In genomic region chr6:1629316-1629715, GRCh38 we compare ENCODE assay signal across 15 cellular contexts. TPM values are rescaled to one million over a fixed set of nuclear protein-coding genes. Genes with fewer than 3 reads are reported as not detected.
DNase-seq lines count a peak whose midpoint lies in the region; ATAC-seq and TF ChIP-seq lines count a peak whose summit lies in the region.
"Had no signal": no experiment of that assay in that cellular context is flagged by ENCODE, and none has a peak within 500 bp of the region (broad histone marks: within the 10 kb centered on the region; RNA-seq: fewer than 3 reads in every experiment).

No MANE protein-coding gene starts in this region.

- CTCF ChIA-PET in HEK293 (lab: Yijun Ruan, JAX), result interaction anchor here (0.7 to 1.4 kb wide), 2 partner anchors 18 to 816 kb away, joined by 3 to 5 read pairs; no protein-coding TSS in a partner anchor
- CTCF ChIA-PET in activated CD4-positive, alpha-beta memory T cell treated with anti-CD3 and anti-CD28 coated beads for 36 hours (lab: Charles Lee), result no interaction called here

- H3K36me3 ChIP-seq in HEK293 (ENCODE audit: control insufficient read depth in 2 of 2, insufficient read depth in 1 of 2, low read length in 2 of 2) (no peaks in the 10 kb centered on the region), tibial artery (no peaks in the 10 kb centered on the region)

- H3K27me3 ChIP-seq in tibial artery, result no peaks in the 10 kb centered on the region

- no peak overlapping the region for H3K4me3 ChIP-seq in HEK293 (ENCODE audit: low read depth, low read length)
- H3K4me3 ChIP-seq in tibial artery, result peak overlapping the region; percentile 9 to 59
- H3K4me3 ChIP-seq: A549 had no signal

- H3K9me3 ChIP-seq in HEK293 (ENCODE audit: control insufficient read depth, insufficient read depth, low read depth, low read length) (no peaks in the 10 kb centered on the region), tibial artery (no peaks in the 10 kb centered on the region)
- H3K9me3 ChIP-seq: A549 had no signal

- H3K36me3 Mint-ChIP-seq in endothelial cell (ENCODE audit: low read depth, unreplicated experiment), result peaks cover 3% of the 10 kb centered on the region
- peaks cover 30% of the 10 kb centered on the region for H3K36me3 Mint-ChIP-seq in nephron progenitor cell (ENCODE audit: low read depth)
- no peaks in the 10 kb centered on the region for H3K36me3 Mint-ChIP-seq in activated T-cell treated with anti-CD3 and anti-CD28 coated beads, Interleukin-2, amount 50 U/mL, for 72 hours (ENCODE audit: insufficient read depth in 2 of 2)
- H3K36me3 Mint-ChIP-seq in activated CD4-positive, alpha-beta memory T cell treated with anti-CD3 and anti-CD28 coated beads for 36 hours, result peaks cover 3% of the 10 kb centered on the region

- H3K4me3 Mint-ChIP-seq in endothelial cell (ENCODE audit: unreplicated experiment) (no peak overlapping the region), nephron progenitor cell (peak overlapping the region; percentile 20)
- no peak overlapping the region for H3K4me3 Mint-ChIP-seq in activated T-cell treated with anti-CD3 and anti-CD28 coated beads, Interleukin-2, amount 50 U/mL, for 72 hours
- no peak overlapping the region for H3K4me3 Mint-ChIP-seq in activated CD4-positive, alpha-beta memory T cell treated with anti-CD3 and anti-CD28 coated beads for 36 hours
- H3K4me3 Mint-ChIP-seq: B cell had no signal

- peaks cover 3% of the 10 kb centered on the region for H3K27me3 Mint-ChIP-seq in endothelial cell (ENCODE audit: unreplicated experiment)
- H3K27me3 Mint-ChIP-seq in nephron progenitor cell (ENCODE audit: low read depth, poor library complexity), result peaks cover 8% of the 10 kb centered on the region
- H3K27me3 Mint-ChIP-seq in activated T-cell treated with anti-CD3 and anti-CD28 coated beads, Interleukin-2, amount 50 U/mL, for 72 hours (ENCODE audit: low read depth), result peaks cover 56% of the 10 kb centered on the region
- H3K27me3 Mint-ChIP-seq in activated CD4-positive, alpha-beta memory T cell treated with anti-CD3 and anti-CD28 coated beads for 36 hours, result peaks cover 39% of the 10 kb centered on the region

- H3K27ac Mint-ChIP-seq in endothelial cell (ENCODE audit: unreplicated experiment), result peak overlapping the region; percentile 81
- H3K27ac Mint-ChIP-seq in nephron progenitor cell, result no peak overlapping the region
- H3K27ac Mint-ChIP-seq in activated T-cell treated with anti-CD3 and anti-CD28 coated beads, Interleukin-2, amount 50 U/mL, for 72 hours, result no peak overlapping the region
- no peak overlapping the region for H3K27ac Mint-ChIP-seq in activated CD4-positive, alpha-beta memory T cell treated with anti-CD3 and anti-CD28 coated beads for 36 hours
- H3K27ac Mint-ChIP-seq: B cell had no signal

- peaks cover 42% of the 10 kb centered on the region for H3K4me1 ChIP-seq in HEK293 (ENCODE audit: control insufficient read depth, insufficient read depth, low read length)
- H3K4me1 ChIP-seq in tibial artery, result peaks cover 0 to 49% (median 23%) of the 10 kb centered on the region in 4 donors
- H3K4me1 ChIP-seq: A549 had no signal

- H3K9me3 Mint-ChIP-seq in endothelial cell (ENCODE audit: unreplicated experiment) (no peaks in the 10 kb centered on the region), nephron progenitor cell (no peaks in the 10 kb centered on the region)
- H3K9me3 Mint-ChIP-seq in activated T-cell treated with anti-CD3 and anti-CD28 coated beads, Interleukin-2, amount 50 U/mL, for 72 hours, result no peaks in the 10 kb centered on the region
- H3K9me3 Mint-ChIP-seq in activated CD4-positive, alpha-beta memory T cell treated with anti-CD3 and anti-CD28 coated beads for 36 hours, result no peaks in the 10 kb centered on the region

- intact Hi-C loops in tibial artery (cut with DNase I; ENCODE audit: low total_unique reads), result no loop called here
- intact Hi-C loops in activated CD4-positive, alpha-beta memory T cell treated with anti-CD3 and anti-CD28 coated beads for 36 hours (cut with micrococcal nuclease), result no loop called here

- TF ChIP-seq CTCF in HEK293 (tag by site-specific recombination; IDR thresholded peaks at IDR 0.05) (no peak), endothelial cell (IDR thresholded peaks at IDR 0.05; ENCODE audit: unreplicated experiment) (no peak), nephron progenitor cell (IDR thresholded peaks at IDR 0.05) (no peak), tibial artery (IDR thresholded peaks at IDR 0.05) (no peak)

- POLR2A ChIA-PET in HEK293 (lab: Yijun Ruan, JAX), result interaction anchor here (1.7 to 3.0 kb wide), 3 partner anchors 13 to 38 kb away, joined by 6 to 15 read pairs (median 6); partner anchors contain the start of gene FOXC1
- POLR2A ChIA-PET in activated CD4-positive, alpha-beta memory T cell treated with anti-CD3 and anti-CD28 coated beads for 36 hours (lab: Charles Lee), result no interaction called here

- ATAC-seq in activated T-cell treated with anti-CD3 and anti-CD28 coated beads, Interleukin-2, amount 50 U/mL, for 72 hours (replicated peaks in 1 of 2), result no peak
- ATAC-seq: A549, Panc1 had no signal

- H3K4me1 Mint-ChIP-seq in endothelial cell (ENCODE audit: unreplicated experiment), result peaks cover 69% of the 10 kb centered on the region
- H3K4me1 Mint-ChIP-seq in nephron progenitor cell, result peaks cover 75% of the 10 kb centered on the region
- H3K4me1 Mint-ChIP-seq in activated T-cell treated with anti-CD3 and anti-CD28 coated beads, Interleukin-2, amount 50 U/mL, for 72 hours (ENCODE audit: low read depth), result peaks cover 17% of the 10 kb centered on the region
- H3K4me1 Mint-ChIP-seq in activated CD4-positive, alpha-beta memory T cell treated with anti-CD3 and anti-CD28 coated beads for 36 hours (ENCODE audit: low read depth), result peaks cover 9% of the 10 kb centered on the region

- no peak overlapping the region; the same call in 1 of the 2 replicates for H3K27ac ChIP-seq in HEK293 (ENCODE audit: extremely low read depth, low read depth, low read length)
- H3K27ac ChIP-seq in tibial artery, result peak overlapping the region; percentile 91 to 98
- H3K27ac ChIP-seq: A549 had no signal

- DNase-seq in endothelial cell (ENCODE audit: low spot score), result peak; percentile 31
- no peak for DNase-seq in nephron progenitor cell
- peak; percentile 19 to 69 for DNase-seq in tibial artery
- no peak for DNase-seq in activated T-cell treated with anti-CD3 and anti-CD28 coated beads for 4 hours
- DNase-seq in activated T-cell treated with anti-CD3 and anti-CD28 coated beads, Interleukin-2, amount 50 U/mL, for 72 hours, result no peak
- DNase-seq in activated CD4-positive, alpha-beta memory T cell treated with anti-CD3 and anti-CD28 coated beads for 36 hours, result no peak
- DNase-seq: EL, Kasumi-1, NCI-H1694 treated with DMSO at 0.1 percent for 48 hours, NCI-H69, SIG-M5 had no signal

TF ChIP-seq in HEK293, 187 proteins besides CTCF, POLR2A, EP300 and RAD21 (continues in another document):
- TF ChIP-seq SP3 (tag by site-specific recombination; IDR thresholded peaks at IDR 0.05), result no peak
- peak; percentile 88 for TF ChIP-seq ZNF223 (tag by site-specific recombination; IDR thresholded peaks at IDR 0.05)
- no peak for TF ChIP-seq ZNF354C (tag by site-specific recombination; IDR thresholded peaks at IDR 0.05; ENCODE audit: borderline replicate concordance, low read depth)
- peak; percentile 31; the same call in 1 of the 2 replicates for TF ChIP-seq TCF7L2 (IDR thresholded peaks at IDR 0.05; ENCODE audit: borderline replicate concordance, low read depth, low read length)
- TF ChIP-seq ZNF785 (tag by site-specific recombination; IDR thresholded peaks at IDR 0.05), result no peak
- TF ChIP-seq ZIC2 (tag by site-specific recombination; IDR thresholded peaks at IDR 0.05), result 0 out of 2 replicates have a peak, but pooled peaks have one; percentile 23
- TF ChIP-seq ZNF704 (tag by site-specific recombination; IDR thresholded peaks at IDR 0.05), result no peak
- TF ChIP-seq ZNF423 (tag by site-specific recombination; IDR thresholded peaks at IDR 0.05), result 0 out of 2 replicates have a peak, but pooled peaks have one; percentile 12
- TF ChIP-seq, protein P1, sequence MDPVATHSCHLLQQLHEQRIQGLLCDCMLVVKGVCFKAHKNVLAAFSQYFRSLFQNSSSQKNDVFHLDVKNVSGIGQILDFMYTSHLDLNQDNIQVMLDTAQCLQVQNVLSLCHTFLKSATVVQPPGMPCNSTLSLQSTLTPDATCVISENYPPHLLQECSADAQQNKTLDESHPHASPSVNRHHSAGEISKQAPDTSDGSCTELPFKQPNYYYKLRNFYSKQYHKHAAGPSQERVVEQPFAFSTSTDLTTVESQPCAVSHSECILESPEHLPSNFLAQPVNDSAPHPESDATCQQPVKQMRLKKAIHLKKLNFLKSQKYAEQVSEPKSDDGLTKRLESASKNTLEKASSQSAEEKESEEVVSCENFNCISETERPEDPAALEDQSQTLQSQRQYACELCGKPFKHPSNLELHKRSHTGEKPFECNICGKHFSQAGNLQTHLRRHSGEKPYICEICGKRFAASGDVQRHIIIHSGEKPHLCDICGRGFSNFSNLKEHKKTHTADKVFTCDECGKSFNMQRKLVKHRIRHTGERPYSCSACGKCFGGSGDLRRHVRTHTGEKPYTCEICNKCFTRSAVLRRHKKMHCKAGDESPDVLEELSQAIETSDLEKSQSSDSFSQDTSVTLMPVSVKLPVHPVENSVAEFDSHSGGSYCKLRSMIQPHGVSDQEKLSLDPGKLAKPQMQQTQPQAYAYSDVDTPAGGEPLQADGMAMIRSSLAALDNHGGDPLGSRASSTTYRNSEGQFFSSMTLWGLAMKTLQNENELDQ (tag by site-specific recombination; IDR thresholded peaks at IDR 0.05; ENCODE audit: low read depth), result no peak
- no peak for TF ChIP-seq ZNF555 (tag by site-specific recombination; conservative IDR thresholded peaks at IDR 0.05)
- 0 out of 2 replicates have a peak, but pooled peaks have one; percentile 12 for TF ChIP-seq SP7 (tag by site-specific recombination; IDR thresholded peaks at IDR 0.05)
- TF ChIP-seq ZNF341 (tag by site-specific recombination; IDR thresholded peaks at IDR 0.05; ENCODE audit: low read depth), result peak; percentile 28; the same call in 1 of the 2 replicates
- TF ChIP-seq HOXA7 (CRISPR knock-in tag; IDR thresholded peaks at IDR 0.05; ENCODE audit: borderline replicate concordance), result no peak
- no peak for TF ChIP-seq ZBTB8A (tag by site-specific recombination; IDR thresholded peaks at IDR 0.05)

RNA-seq across cellular contexts. Expression of gene FOXC1, which starts 19.6 kb away (rescaled TPM):
- total RNA-seq in endothelial cell (ENCODE audit: unreplicated experiment), result 112 TPM
- under 1 TPM; 0.17 to 0.30 TPM for total RNA-seq in activated T-cell treated with anti-CD3 and anti-CD28 coated beads, Interleukin-2, amount 50 U/mL, for 72 hours
- under 1 TPM; 0.05 to 0.07 TPM for total RNA-seq in activated CD4-positive, alpha-beta memory T cell treated with anti-CD3 and anti-CD28 coated beads for 36 hours

Comparison
In these comparisons a context has a peak if more than half of its experiments do, and no peak if none do; other contexts are left out.
1. DNase-seq: peak in endothelial cell (single experiment) and tibial artery (2 of 2); none in nephron progenitor cell (single experiment), activated T-cell treated with anti-CD3 and anti-CD28 coated beads for 4 hours (single experiment), activated T-cell treated with anti-CD3 and anti-CD28 coated beads, Interleukin-2, amount 50 U/mL, for 72 hours (0 of 2) and activated CD4-positive, alpha-beta memory T cell treated with anti-CD3 and anti-CD28 coated beads for 36 hours (single experiment).
2. RNA of gene FOXC1, which starts 19.6 kb away (total RNA-seq): 112 TPM in endothelial cell (single experiment); 0.17 to 0.30 TPM in activated T-cell treated with anti-CD3 and anti-CD28 coated beads, Interleukin-2, amount 50 U/mL, for 72 hours and 0.05 to 0.07 TPM in activated CD4-positive, alpha-beta memory T cell treated with anti-CD3 and anti-CD28 coated beads for 36 hours; every median in the first group is over 10 times any median in the second.